16 cellular contexts compared by ENCODE assay signal in genomic region chr4:156786713-156787112, GRCh38.
"Had no signal": no experiment of that assay in that cellular context is flagged by ENCODE, and none has a peak within 500 bp of the region (broad histone marks: within the 10 kb centered on the region; RNA-seq: fewer than 3 reads in every experiment).

No MANE protein-coding gene starts in this region.

- H3K4me1 ChIP-seq: left lung, lower lobe of right lung had no signal

- H3K27ac ChIP-seq: coronary artery, esophagus muscularis mucosa, foreskin keratinocyte, gastroesophageal sphincter, left lung, lower lobe of right lung had no signal

- H3K27me3 ChIP-seq: dorsolateral prefrontal cortex, esophagus muscularis mucosa, foreskin keratinocyte, gastroesophageal sphincter, heart right ventricle, left lung had no signal

- H3K4me3 Mint-ChIP-seq: mesothelial cell of epicardium had no signal

- H3K4me3 ChIP-seq: coronary artery, dorsolateral prefrontal cortex, esophagus muscularis mucosa, gastroesophageal sphincter, heart right ventricle, left lung, lower lobe of right lung, mucosa of descending colon had no signal

- H3K9me3 Mint-ChIP-seq: mesothelial cell of epicardium had no signal

- H3K9me3 ChIP-seq: esophagus muscularis mucosa, gastroesophageal sphincter, heart right ventricle, left lung, lower lobe of right lung, mucosa of descending colon had no signal

- H3K36me3 ChIP-seq: esophagus muscularis mucosa, gastroesophageal sphincter, heart right ventricle, left lung, lower lobe of right lung had no signal

- H3K27ac Mint-ChIP-seq: mesothelial cell of epicardium had no signal

- DNase-seq: dermis blood vessel endothelial cell; dorsolateral prefrontal cortex; effector CD4-positive, alpha-beta T cell; effector memory CD4-positive, alpha-beta T cell; foreskin keratinocyte; heart right ventricle; hippocampal formation; kidney glomerular epithelial cell; left lung; lower lobe of right lung; mesenchymal stem cell; mucosa of descending colon had no signal

- ATAC-seq: foreskin keratinocyte, gastroesophageal sphincter, left lung, lower lobe of right lung, mucosa of descending colon had no signal
